Comparison of ENCODE assay signal across 9 cellular contexts in genomic region chr11:34653851-34654490, GRCh38. TPM values are rescaled to one million over a fixed set of nuclear protein-coding genes. Genes with fewer than 3 reads are reported as not detected.
DNase-seq lines count a peak whose midpoint lies in the region; ATAC-seq and TF ChIP-seq lines count a peak whose summit lies in the region.
"Had no signal": no experiment of that assay in that cellular context is flagged by ENCODE, and none has a peak within 500 bp of the region (broad histone marks: within the 10 kb centered on the region; RNA-seq: fewer than 3 reads in every experiment).

No MANE protein-coding gene starts in this region.

- peaks cover 0 to 28% (median 9%) of the 10 kb centered on the region in 4 donors for H3K4me1 ChIP-seq in right lobe of liver

- peak; percentile 92 for DNase-seq in AG08395 (ENCODE audit: low spot score)
- DNase-seq in HS-5 (ENCODE audit: low read depth): peak; percentile 87
- peak; percentile 90 for DNase-seq in astrocyte of the spinal cord (ENCODE audit: low read depth, low spot score)
- peak; percentile 75 to 88 (median 82) for DNase-seq in right lobe of liver
- DNase-seq in stimulated activated CD4-positive, alpha-beta T cell treated with anti-CD3 and anti-CD28 coated beads, Interleukin-12 subunit alpha, Interleukin-12 subunit beta, amount 100 ng/mL, for 4 hours: no peak

- H3K27ac ChIP-seq in right lobe of liver: peak overlapping the region; percentile 37 to 94 (median 81)

- peak; percentile 83 to 91 (median 87) for ATAC-seq in right lobe of liver
- ATAC-seq in GM19324 (IDR thresholded peaks at IDR 0.05; ENCODE audit: low FRiP score, unreplicated experiment): no peak
- no peak for ATAC-seq in GM21381 (IDR thresholded peaks at IDR 0.05; ENCODE audit: unreplicated experiment)
- ATAC-seq in GM18870 (IDR thresholded peaks at IDR 0.05; ENCODE audit: unreplicated experiment): no peak

- no peak for TF ChIP-seq CTCF in astrocyte of the spinal cord (IDR thresholded peaks at IDR 0.05; ENCODE audit: low read depth, low read length)
- TF ChIP-seq CTCF in right lobe of liver (IDR thresholded peaks at IDR 0.05): peak in 2 of 4 donors; percentile 17 to 29

- no peaks in the 10 kb centered on the region for H3K36me3 ChIP-seq in right lobe of liver

- no peaks in the 10 kb centered on the region for H3K27me3 ChIP-seq in right lobe of liver

- intact Hi-C loops in right lobe of liver (cut with DNase I): no loop called here

- 29% methylated on average over 12 of the region's 12 CpGs for WGBS in right lobe of liver (ENCODE audit: insufficient coverage, low coverage, low lambda C conversion rate, missing lambda C conversion rate)

- in situ Hi-C loops in astrocyte of the spinal cord (cut with HindIII; ENCODE audit: low sequenced_read_pairs): no loop called here

- no peak for TF ChIP-seq POLR2A in right lobe of liver (IDR thresholded peaks at IDR 0.05)

- H3K4me3 ChIP-seq in astrocyte of the spinal cord (ENCODE audit: low read depth, low read length) (no peak overlapping the region), right lobe of liver (no peak overlapping the region)

- no peaks in the 10 kb centered on the region for H3K9me3 ChIP-seq in right lobe of liver

RNA-seq across cellular contexts. Expression of gene EHF, which starts 33.1 kb away (rescaled TPM):
- 1 to 10 TPM in 5 of 6 experiments, under 1 TPM in 1; 1.00 to 3.3 (median 1.5) TPM for total RNA-seq in right lobe of liver
- total RNA-seq: activated naive CD4-positive, alpha-beta T cell treated with anti-CD3 and anti-CD28 coated beads, Interleukin-2, amount 50 U/mL, for 72 hours had no signal

Comparison
In these comparisons a context has a peak if more than half of its experiments do, and no peak if none do; other contexts are left out.
1. ATAC-seq: peak in right lobe of liver (4 of 4); none in GM19324 (single experiment), GM21381 (single experiment) and GM18870 (single experiment).